Comparison of ENCODE assay signal across 13 cellular contexts in the genomic region with DNA sequence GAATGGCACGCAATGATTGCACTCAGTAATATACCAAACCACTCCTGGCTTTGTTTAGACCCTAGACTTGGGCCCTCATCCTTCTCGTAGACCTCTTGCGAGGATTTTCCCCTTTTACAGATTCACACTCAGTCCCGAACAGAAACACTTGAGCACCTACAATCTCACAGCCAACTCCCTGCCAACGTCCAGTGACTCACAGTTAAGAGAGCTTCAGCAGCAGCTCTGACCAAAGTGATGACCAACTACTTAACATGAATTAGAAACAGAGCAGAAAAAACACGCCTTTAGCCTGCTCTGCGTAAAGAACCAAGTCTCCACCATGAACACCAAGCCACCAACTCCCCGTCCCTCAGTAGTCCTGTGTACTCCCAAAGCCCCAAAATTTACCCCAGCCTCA. TPM values are rescaled to one million over a fixed set of nuclear protein-coding genes. Genes with fewer than 3 reads are reported as not detected.
DNase-seq lines count a peak whose midpoint lies in the region; ATAC-seq and TF ChIP-seq lines count a peak whose summit lies in the region.
"Had no signal": no experiment of that assay in that cellular context is flagged by ENCODE, and none has a peak within 500 bp of the region (broad histone marks: within the 10 kb centered on the region; RNA-seq: fewer than 3 reads in every experiment).

No MANE protein-coding gene starts in this region.

- peaks cover 19 to 32% (median 20%) of the 10 kb centered on the region in 3 experiments for H3K36me3 Mint-ChIP-seq in H9 (ENCODE audit: insufficient read depth in 1 of 3, low read depth in 3 of 3)
- H3K36me3 Mint-ChIP-seq in activated naive CD8-positive, alpha-beta T cell treated with anti-CD3 and anti-CD28 coated beads, Interleukin-2, amount 10 ng/mL, durations not matched to agents 7 days and 5 days: peaks cover 19% of the 10 kb centered on the region

- peaks cover 20% of the 10 kb centered on the region; the same call in 1 of the 2 replicates for H3K79me2 ChIP-seq in H9 (ENCODE audit: insufficient read depth, low read length)

- peaks cover 12% of the 10 kb centered on the region for H3K23me2 ChIP-seq in H9 (ENCODE audit: insufficient read length, low read depth, low read length, poor library complexity, severe bottlenecking)

- peaks cover 3% of the 10 kb centered on the region for H4K20me1 ChIP-seq in H9 (ENCODE audit: control insufficient read depth, insufficient read depth, insufficient read length)

- peaks cover 16% of the 10 kb centered on the region for H3K79me1 ChIP-seq in H9 (ENCODE audit: insufficient read depth, low read depth, low read length, poor library complexity, severe bottlenecking)

- no peak overlapping the region for H2BK15ac ChIP-seq in H9 (ENCODE audit: low read depth, low read length)

- TF ChIP-seq CTCF in A673 (conservative IDR thresholded peaks at IDR 0.05; ENCODE audit: low read depth, low read length) (no peak), H9 (conservative IDR thresholded peaks at IDR 0.05) (no peak)

- WGBS in H9 (ENCODE audit: extremely low coverage, insufficient read length, low lambda C conversion rate): no CpG with 5 or more reads among the region's 8 CpGs

- no peak overlapping the region for H2BK5ac ChIP-seq in H9 (ENCODE audit: insufficient read length, low read length)

- peak overlapping the region; percentile 90 to 98 for H3K4me3 Mint-ChIP-seq in H9
- peak overlapping the region; percentile 36 for H3K4me3 Mint-ChIP-seq in activated naive CD8-positive, alpha-beta T cell treated with anti-CD3 and anti-CD28 coated beads, Interleukin-2, amount 10 ng/mL, durations not matched to agents 7 days and 5 days

- H3K4me1 ChIP-seq in A673 (ENCODE audit: insufficient read depth, low read length, poor library complexity, severe bottlenecking): peaks cover 16% of the 10 kb centered on the region
- H3K4me1 ChIP-seq in H9 (ENCODE audit: insufficient read depth, low read length): peaks cover 4% of the 10 kb centered on the region; the same call in 1 of the 2 replicates

- no peaks in the 10 kb centered on the region for H3K9me3 Mint-ChIP-seq in H9
- no peaks in the 10 kb centered on the region for H3K9me3 Mint-ChIP-seq in activated naive CD8-positive, alpha-beta T cell treated with anti-CD3 and anti-CD28 coated beads, Interleukin-2, amount 10 ng/mL, durations not matched to agents 7 days and 5 days

- ATAC-seq in activated naive CD8-positive, alpha-beta T cell treated with anti-CD3 and anti-CD28 coated beads, Interleukin-2, amount 10 ng/mL, durations not matched to agents 7 days and 5 days (ENCODE audit: low read depth): no peak
- no peak for ATAC-seq in GM21825 (IDR thresholded peaks at IDR 0.05; ENCODE audit: unreplicated experiment)
- no peak for ATAC-seq in HG03097 (IDR thresholded peaks at IDR 0.05; ENCODE audit: low FRiP score, unreplicated experiment)
- ATAC-seq in HG03378 (IDR thresholded peaks at IDR 0.05; ENCODE audit: unreplicated experiment): no peak

- H3K4me1 Mint-ChIP-seq in H9: peaks cover 14 to 23% of the 10 kb centered on the region in 2 experiments
- peaks cover 22% of the 10 kb centered on the region for H3K4me1 Mint-ChIP-seq in activated naive CD8-positive, alpha-beta T cell treated with anti-CD3 and anti-CD28 coated beads, Interleukin-2, amount 10 ng/mL, durations not matched to agents 7 days and 5 days

- CTCF ChIA-PET in A673 (lab: Charles Lee): no interaction called here

- H3K23ac ChIP-seq in H9 (ENCODE audit: insufficient read length, low read depth, low read length): no peak overlapping the region

- no peak overlapping the region for H2AK5ac ChIP-seq in H9 (ENCODE audit: insufficient read length, low read length)

- no TSS peak for BruUV-seq in A673 (replicated peaks; lab: Mats Ljungman, UMichigan)

- H3K14ac ChIP-seq in H9 (ENCODE audit: insufficient read depth, low read length): no peak overlapping the region

- no peak overlapping the region for H4K8ac ChIP-seq in H9 (replicated peaks; ENCODE audit: insufficient read length, low read depth, low read length)

- H3K27me3 ChIP-seq in A673 (replicated peaks; ENCODE audit: insufficient read depth, low read depth, low read length, poor library complexity) (no peaks in the 10 kb centered on the region), H9 (ENCODE audit: insufficient read depth, low read length) (no peaks in the 10 kb centered on the region)

- H3K9me3 ChIP-seq in A673 (ENCODE audit: low read depth, low read length, poor library complexity, severe bottlenecking) (no peaks in the 10 kb centered on the region), H9 (ENCODE audit: control insufficient read depth, low read depth, low read length) (no peaks in the 10 kb centered on the region)

- H3K4ac ChIP-seq in H9 (ENCODE audit: low read depth, low read length): no peak overlapping the region

- H3K4me3 ChIP-seq in A673 (ENCODE audit: low read depth, low read length, poor library complexity, severe bottlenecking): no peak overlapping the region

- no peak overlapping the region for H3K4me2 ChIP-seq in H9 (ENCODE audit: insufficient read depth, insufficient read length, low read length)

- no peak overlapping the region for H3T11ph ChIP-seq in H9 (ENCODE audit: low read length)

- no peak overlapping the region for H3K56ac ChIP-seq in H9 (ENCODE audit: insufficient read length, low read depth, low read length)

- no peak overlapping the region for H2AFZ ChIP-seq in H9 (ENCODE audit: low read length)

- H3K36me3 ChIP-seq in A673 (ENCODE audit: insufficient read depth, low read length, poor library complexity, severe bottlenecking): peaks cover 6% of the 10 kb centered on the region

- no peak overlapping the region for H4K91ac ChIP-seq in H9 (ENCODE audit: insufficient read length, low read depth, low read length)

- DNase-seq in A673 (ENCODE audit: low spot score) (no peak), H9 (no peak), kidney glomerular epithelial cell (lab: John Stamatoyannopoulos, UW) (peak; percentile 32), NCI-H1105 treated with DMSO at 0.1 percent for 48 hours (lab: John Stamatoyannopoulos, UW) (no peak)
- no peak for DNase-seq in activated naive CD8-positive, alpha-beta T cell treated with anti-CD3 and anti-CD28 coated beads, Interleukin-2, amount 10 ng/mL, durations not matched to agents 7 days and 5 days
- DNase-seq: activated naive CD4-positive, alpha-beta T cell treated with Interleukin-2 at 50 U/mL for 16 hours; DMS 273 treated with DMSO at 0.1 percent for 48 hours; NCI-H2029 treated with DMSO at 0.1 percent for 48 hours had no signal

- H3K27ac Mint-ChIP-seq in H9: peak overlapping the region in 1 of 3 experiments; percentile 10; a peak in 1 of 7 replicates
- peak overlapping the region; percentile 6 for H3K27ac Mint-ChIP-seq in activated naive CD8-positive, alpha-beta T cell treated with anti-CD3 and anti-CD28 coated beads, Interleukin-2, amount 10 ng/mL, durations not matched to agents 7 days and 5 days

- H2BK12ac ChIP-seq in H9 (ENCODE audit: insufficient read length, low read depth, low read length): no peak overlapping the region

- no peak overlapping the region for H3K9ac ChIP-seq in H9 (ENCODE audit: extremely low read depth, insufficient read length, low read length)

- POLR2A ChIA-PET in A673 (lab: Charles Lee; ENCODE audit: low non-redundant PET): no interaction called here
- POLR2A ChIA-PET in activated naive CD8-positive, alpha-beta T cell treated with anti-CD3 and anti-CD28 coated beads, Interleukin-2, amount 10 ng/mL, durations not matched to agents 7 days and 5 days (lab: Charles Lee): no interaction called here

- H3K18ac ChIP-seq in H9 (ENCODE audit: insufficient read length, low read depth, low read length): no peak overlapping the region

- intact Hi-C loops in A673 (cut with micrococcal nuclease; ENCODE audit: unreplicated experiment): no loop called here

- H3K27ac ChIP-seq in A673 (ENCODE audit: low read depth, low read length, poor library complexity, severe bottlenecking) (peak overlapping the region; percentile 40), H9 (ENCODE audit: insufficient read length, low read depth, low read length) (no peak overlapping the region)

- no peak overlapping the region for H2BK120ac ChIP-seq in H9 (ENCODE audit: low read depth, low read length, poor library complexity, severe bottlenecking)

- H3K27me3 Mint-ChIP-seq in H9 (ENCODE audit: low read depth): no peaks in the 10 kb centered on the region
- H3K27me3 Mint-ChIP-seq in activated naive CD8-positive, alpha-beta T cell treated with anti-CD3 and anti-CD28 coated beads, Interleukin-2, amount 10 ng/mL, durations not matched to agents 7 days and 5 days: no peaks in the 10 kb centered on the region

- no peak overlapping the region for H2BK20ac ChIP-seq in H9 (ENCODE audit: low read depth, low read length, poor library complexity, severe bottlenecking)

- H4K5ac ChIP-seq in H9 (ENCODE audit: insufficient read length, low read depth, low read length): no peak overlapping the region

RNA-seq across cellular contexts. Expression of gene DNAJC30, which starts 2.2 kb away (rescaled TPM):
- total RNA-seq in A673 (2021) (11.1 and 11.8 TPM in 2 replicates), H9 (2021) (8.1 and 8.7 TPM in 2 replicates)
- 10 to 100 TPM; 10.0 to 10.7 TPM for total RNA-seq in activated naive CD8-positive, alpha-beta T cell treated with anti-CD3 and anti-CD28 coated beads, Interleukin-2, amount 10 ng/mL, durations not matched to agents 7 days and 5 days

RNA-seq across cellular contexts. Expression of gene BUD23, which starts 2.4 kb away (rescaled TPM):
- total RNA-seq in A673 (2021) (133 and 138 TPM in 2 replicates), H9 (2021) (68.5 and 78.1 TPM in 2 replicates)
- 10 to 100 TPM; 58.7 to 64.1 TPM for total RNA-seq in activated naive CD8-positive, alpha-beta T cell treated with anti-CD3 and anti-CD28 coated beads, Interleukin-2, amount 10 ng/mL, durations not matched to agents 7 days and 5 days

RNA-seq across cellular contexts. Expression of gene VPS37D, which starts 13.4 kb away (rescaled TPM):
- total RNA-seq in A673 (2021) (8.7 and 10.1 TPM in 2 replicates), H9 (2021) (0.85 and 1.3 TPM in 2 replicates)
- total RNA-seq in activated naive CD8-positive, alpha-beta T cell treated with anti-CD3 and anti-CD28 coated beads, Interleukin-2, amount 10 ng/mL, durations not matched to agents 7 days and 5 days: under 1 TPM; 0.45 to 0.86 TPM

RNA-seq across cellular contexts. Expression of gene STX1A, which starts 38.4 kb away (rescaled TPM):
- total RNA-seq in A673 (2021) (37.8 and 47.1 TPM in 2 replicates), H9 (2021) (9.3 and 10.1 TPM in 2 replicates)
- total RNA-seq in activated naive CD8-positive, alpha-beta T cell treated with anti-CD3 and anti-CD28 coated beads, Interleukin-2, amount 10 ng/mL, durations not matched to agents 7 days and 5 days: 1 to 10 TPM; 8.0 to 9.9 TPM

RNA-seq across cellular contexts. Expression of gene MLXIPL, which starts 56.7 kb away (rescaled TPM):
- 17.4 and 20.6 TPM in 2 replicates for total RNA-seq in A673 (2021)
- total RNA-seq in H9 (2021): 5.5 and 6.1 TPM in 2 replicates
- total RNA-seq in activated naive CD8-positive, alpha-beta T cell treated with anti-CD3 and anti-CD28 coated beads, Interleukin-2, amount 10 ng/mL, durations not matched to agents 7 days and 5 days: not detected
- total RNA-seq: glomerular endothelial cell, pulmonary artery endothelial cell had no signal
